ENCODE assay signal across 8 cellular contexts in the genomic region with DNA sequence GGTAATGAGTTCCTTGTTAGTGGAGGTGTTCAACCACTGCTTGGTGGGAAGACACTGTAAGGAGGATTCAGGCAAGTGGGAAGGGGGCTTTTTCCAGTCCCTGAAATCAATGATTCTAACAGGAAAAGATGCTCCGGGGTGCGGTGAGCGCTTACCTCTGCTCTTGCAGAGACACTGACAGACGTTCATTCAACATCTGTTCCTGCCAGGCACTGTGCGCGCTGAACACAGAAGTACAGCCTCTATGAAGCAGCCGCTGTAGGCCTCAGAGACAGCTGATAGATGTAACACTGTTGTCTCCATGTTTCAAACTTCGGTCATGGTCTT. TPM values are rescaled to one million over a fixed set of nuclear protein-coding genes. Genes with fewer than 3 reads are reported as not detected.
DNase-seq lines count a peak whose midpoint lies in the region; ATAC-seq, FAIRE-seq and TF ChIP-seq lines count a peak whose summit lies in the region.

No MANE protein-coding gene starts in this region.

- H3K27ac Mint-ChIP-seq in activated CD4-positive, alpha-beta memory T cell treated with anti-CD3 and anti-CD28 coated beads, Interleukin-2, amount 10 ng/mL, durations not matched to agents 7 days and 5 days, result peak overlapping the region; percentile 83

- TF ChIP-seq CTCF in HEK293 (tag by site-specific recombination; IDR thresholded peaks at IDR 0.05), result no peak
- no peak for TF ChIP-seq CTCF in foreskin keratinocyte (conservative IDR thresholded peaks at IDR 0.05)
- TF ChIP-seq CTCF in sigmoid colon (IDR thresholded peaks at IDR 0.05), result no peak

- H3K9me3 ChIP-seq in HEK293 (ENCODE audit: control insufficient read depth, insufficient read depth, low read depth, low read length) (no peaks in the 10 kb centered on the region), sigmoid colon (no peaks in the 10 kb centered on the region)

- no peak for FAIRE-seq in urothelium cell line (lab: Jason Lieb, UNC)

- intact Hi-C loops in sigmoid colon (cut with DNase I), result loop anchor here (2.0 to 10.0 kb wide), 2 partner anchors 52 to 160 kb away; no protein-coding TSS in a partner anchor

- TF ChIP-seq POLR2A in sigmoid colon (IDR thresholded peaks at IDR 0.05), result no peak

- CTCF ChIA-PET in HEK293 (lab: Yijun Ruan, JAX), result no interaction called here
- CTCF ChIA-PET in activated CD4-positive, alpha-beta memory T cell treated with anti-CD3 and anti-CD28 coated beads, Interleukin-2, amount 10 ng/mL, durations not matched to agents 7 days and 5 days (lab: Charles Lee), result no interaction called here

- peaks cover 7% of the 10 kb centered on the region for H3K27me3 Mint-ChIP-seq in activated CD4-positive, alpha-beta memory T cell treated with anti-CD3 and anti-CD28 coated beads, Interleukin-2, amount 10 ng/mL, durations not matched to agents 7 days and 5 days

- H3K27me3 ChIP-seq in foreskin keratinocyte, result no peaks in the 10 kb centered on the region
- H3K27me3 ChIP-seq in sigmoid colon, result no peaks in the 10 kb centered on the region

- H3K4me1 ChIP-seq in HEK293 (ENCODE audit: control insufficient read depth, insufficient read depth, low read length) (peaks cover 15% of the 10 kb centered on the region), foreskin keratinocyte (peaks cover 37% of the 10 kb centered on the region), sigmoid colon (peaks cover 0 to 28% (median 21%) of the 10 kb centered on the region in 4 donors)

- H3K27ac ChIP-seq in HEK293 (ENCODE audit: extremely low read depth, low read depth, low read length) (no peak overlapping the region; the same call in 1 of the 2 replicates), foreskin keratinocyte (peak overlapping the region; percentile 85), sigmoid colon (peak overlapping the region; percentile 84 to 94 (median 91))

- H3K36me3 ChIP-seq in HEK293 (ENCODE audit: control insufficient read depth in 2 of 2, insufficient read depth in 1 of 2, low read length in 2 of 2) (no peaks in the 10 kb centered on the region), sigmoid colon (no peaks in the 10 kb centered on the region)

- POLR2A ChIA-PET in HEK293 (lab: Yijun Ruan, JAX), result interaction anchor here (1.2 to 1.3 kb wide), 2 partner anchors 10 to 11 kb away, joined by 4 to 5 read pairs; no protein-coding TSS in a partner anchor
- POLR2A ChIA-PET in activated CD4-positive, alpha-beta memory T cell treated with anti-CD3 and anti-CD28 coated beads, Interleukin-2, amount 10 ng/mL, durations not matched to agents 7 days and 5 days (lab: Charles Lee), result interaction anchor here (1.0 to 6.3 kb wide), 6 partner anchors 11 to 133 kb away, joined by 3 to 67 read pairs (median 4); a partner anchor contains a TSS

- H3K4me3 ChIP-seq in HEK293 (ENCODE audit: low read depth, low read length) (no peak overlapping the region), sigmoid colon (peak overlapping the region in 2 of 4 donors; percentile 78 to 84)

- ATAC-seq in foreskin keratinocyte, result no peak

- H3K9me3 Mint-ChIP-seq in activated CD4-positive, alpha-beta memory T cell treated with anti-CD3 and anti-CD28 coated beads, Interleukin-2, amount 10 ng/mL, durations not matched to agents 7 days and 5 days, result no peaks in the 10 kb centered on the region

- H3K4me1 Mint-ChIP-seq in activated CD4-positive, alpha-beta memory T cell treated with anti-CD3 and anti-CD28 coated beads, Interleukin-2, amount 10 ng/mL, durations not matched to agents 7 days and 5 days, result peaks cover 58% of the 10 kb centered on the region

- peak overlapping the region; percentile 80 for H3K4me3 Mint-ChIP-seq in activated CD4-positive, alpha-beta memory T cell treated with anti-CD3 and anti-CD28 coated beads, Interleukin-2, amount 10 ng/mL, durations not matched to agents 7 days and 5 days

- TF ChIP-seq EP300 in sigmoid colon (IDR thresholded peaks at IDR 0.05), result no peak

- 90 to 92% methylated on average over 8 of the region's 8 CpGs for WGBS in sigmoid colon, 2 donors

- H3K36me3 Mint-ChIP-seq in activated CD4-positive, alpha-beta memory T cell treated with anti-CD3 and anti-CD28 coated beads, Interleukin-2, amount 10 ng/mL, durations not matched to agents 7 days and 5 days (ENCODE audit: low read depth), result peaks cover 13% of the 10 kb centered on the region

- no peak for DNase-seq in activated CD4-positive, alpha-beta memory T cell treated with anti-CD3 and anti-CD28 coated beads, Interleukin-2, amount 10 ng/mL, durations not matched to agents 7 days and 5 days
- DNase-seq in foreskin keratinocyte (no peak), sigmoid colon (no peak), inferior parietal cortex (ENCODE audit: extremely low spot score) (no peak), urothelium cell line (ENCODE audit: low spot score) (no peak), NCI-H187 (lab: John Stamatoyannopoulos, UW) (no peak)
- DNase-seq in stimulated activated naive CD4-positive, alpha-beta T cell treated with Interleukin-2 at 50 U/mL for 16 hours (lab: John Stamatoyannopoulos, UW), result no peak

TF ChIP-seq in HEK293, 187 proteins besides CTCF, POLR2A, EP300 and RAD21:
- TF ChIP-seq ZNF792 (tag by site-specific recombination; IDR thresholded peaks at IDR 0.05), result no peak
- TF ChIP-seq ZBTB17 (tag by site-specific recombination; IDR thresholded peaks at IDR 0.05), result peak; percentile 42; the same call in 1 of the 2 replicates

RNA-seq across cellular contexts. Expression of a gene that starts 0.7 kb away (rescaled TPM):
- total RNA-seq in activated CD4-positive, alpha-beta memory T cell treated with anti-CD3 and anti-CD28 coated beads, Interleukin-2, amount 10 ng/mL, durations not matched to agents 7 days and 5 days, result 10 to 100 TPM; 31.7 to 33.7 TPM
- total RNA-seq in foreskin keratinocyte (28.2 and 36.5 TPM in 2 replicates), sigmoid colon (10 to 100 TPM; 68.5 to 94.6 (median 80.7) TPM)
- polyA plus RNA-seq in foreskin keratinocyte (9.5 and 9.6 TPM in 2 replicates), sigmoid colon (1 to 10 TPM; 1.8 to 8.4 (median 5.0) TPM)

RNA-seq across cellular contexts. Expression of a gene that starts 40.2 kb away (rescaled TPM):
- not detected for total RNA-seq in activated CD4-positive, alpha-beta memory T cell treated with anti-CD3 and anti-CD28 coated beads, Interleukin-2, amount 10 ng/mL, durations not matched to agents 7 days and 5 days
- total RNA-seq in foreskin keratinocyte, result not detected in 2 replicates
- not detected in 2 replicates for polyA plus RNA-seq in foreskin keratinocyte
- total RNA-seq in sigmoid colon, result under 1 TPM in 2 of 4 donors, not detected in 2; under 0.01 to 0.14 TPM
- not detected for polyA plus RNA-seq in sigmoid colon
